ENCODE assay signal across 15 cellular contexts in the genomic region with DNA sequence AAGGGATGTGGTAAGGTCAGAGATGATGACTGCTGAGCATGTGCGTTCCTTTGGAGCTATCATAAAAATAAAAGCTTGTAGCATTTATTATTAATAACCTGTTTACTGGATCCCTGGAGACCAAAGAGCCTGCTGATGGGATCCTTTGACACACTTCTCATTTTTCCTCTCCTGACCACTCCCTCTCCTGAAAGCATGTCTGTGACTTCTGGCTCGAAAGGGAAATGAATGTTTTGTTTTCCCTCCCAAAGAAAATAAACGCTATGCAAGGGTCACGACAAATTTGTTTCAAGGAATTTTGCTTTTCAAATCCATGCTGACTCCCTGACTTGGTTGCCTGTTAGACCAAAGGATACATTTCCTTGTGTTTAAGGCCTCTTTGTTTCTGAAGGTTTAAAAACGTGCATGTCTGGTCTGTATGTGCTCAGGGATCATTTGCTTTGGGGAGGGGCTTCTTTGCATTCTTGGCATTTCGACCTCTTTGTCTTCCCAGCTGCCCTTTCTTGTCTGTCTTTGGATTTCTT.
DNase-seq lines count a peak whose midpoint lies in the region; FAIRE-seq and TF ChIP-seq lines count a peak whose summit lies in the region.
"Had no signal": no experiment of that assay in that cellular context is flagged by ENCODE, and none has a peak within 500 bp of the region (broad histone marks: within the 10 kb centered on the region; RNA-seq: fewer than 3 reads in every experiment).

No MANE protein-coding gene starts in this region.

- H3K9ac ChIP-seq in mammary epithelial cell (ENCODE audit: insufficient read depth, low read length) = no peak overlapping the region

- H2AFZ ChIP-seq in mammary epithelial cell (ENCODE audit: low read depth, low read length) = no peak overlapping the region

- no peak overlapping the region for H3K27ac ChIP-seq in mammary epithelial cell (ENCODE audit: insufficient read depth, low read depth, low read length)
- H3K27ac ChIP-seq: adrenal gland had no signal

- no peaks in the 10 kb centered on the region for H3K9me3 ChIP-seq in mammary epithelial cell (replicated peaks; ENCODE audit: insufficient read depth, low read length)
- H3K9me3 ChIP-seq: adrenal gland had no signal

- dilution Hi-C loops in mammary epithelial cell (cut with HindIII; ENCODE audit: low sequenced_read_pairs) = no loop called here

- TF ChIP-seq POLR2A in GM12891 (IDR thresholded peaks at IDR 0.05; ENCODE audit: low read depth, low read length) = no peak

- H3K4me2 ChIP-seq in mammary epithelial cell (ENCODE audit: insufficient read depth, low read depth, low read length) = no peak overlapping the region

- TF ChIP-seq CTCF in MCF 10A (IDR thresholded peaks at IDR 0.05; ENCODE audit: unreplicated experiment) (no peak), mammary epithelial cell (conservative IDR thresholded peaks at IDR 0.05 in 1 of 2, IDR thresholded peaks at IDR 0.05 in 1 of 2; ENCODE audit: extremely low read depth in 1 of 2, insufficient read depth in 1 of 2, low read depth in 1 of 2, low read length in 2 of 2) (no peak), glutamatergic neuron (IDR thresholded peaks at IDR 0.05; ENCODE audit: partially characterized antibody, unreplicated experiment) (no peak), type B pancreatic cell (conservative IDR thresholded peaks at IDR 0.05) (no peak)

- POLR2A ChIA-PET in MCF 10A (lab: Yijun Ruan, JAX) = no interaction called here

- H3K9me3 Mint-ChIP-seq in MCF 10A (ENCODE audit: unreplicated experiment) (no peaks in the 10 kb centered on the region), glutamatergic neuron (ENCODE audit: unreplicated experiment) (no peaks in the 10 kb centered on the region), type B pancreatic cell (no peaks in the 10 kb centered on the region)
- H3K9me3 Mint-ChIP-seq: CD8-positive, alpha-beta T cell had no signal

- H3K4me1 Mint-ChIP-seq in MCF 10A (ENCODE audit: insufficient read depth, unreplicated experiment) (peaks cover 10% of the 10 kb centered on the region), glutamatergic neuron (ENCODE audit: low read depth, unreplicated experiment) (peaks cover 33% of the 10 kb centered on the region), type B pancreatic cell (ENCODE audit: unreplicated experiment) (peaks cover 32% of the 10 kb centered on the region)

- intact Hi-C loops in MCF 10A (cut with micrococcal nuclease) = loop anchor here (10.0 kb wide), 1 partner anchor 189 kb away; the partner anchor contains the start of gene AGK
- intact Hi-C loops in mammary epithelial cell (cut with micrococcal nuclease) = no loop called here

- CTCF ChIA-PET in MCF 10A (lab: Yijun Ruan, JAX) (no interaction called here), mammary epithelial cell (lab: Charles Lee; ENCODE audit: low non-redundant PET) (no interaction called here)

- peaks cover 17% of the 10 kb centered on the region for H3K4me1 ChIP-seq in mammary epithelial cell (ENCODE audit: insufficient read depth, low read length)

- no peak overlapping the region for H3K4me3 Mint-ChIP-seq in MCF 10A (ENCODE audit: unreplicated experiment)
- peak overlapping the region; percentile 83 for H3K4me3 Mint-ChIP-seq in glutamatergic neuron (ENCODE audit: unreplicated experiment)
- H3K4me3 Mint-ChIP-seq in type B pancreatic cell = peak overlapping the region; percentile 7
- H3K4me3 Mint-ChIP-seq: CD8-positive, alpha-beta T cell had no signal

- WGBS in mammary epithelial cell (ENCODE audit: low coverage, missing lambda C conversion rate) = 72% methylated on average over 6 of the region's 6 CpGs

- no peak for FAIRE-seq in GM12891 (lab: Jason Lieb, UNC)

- H3K27ac Mint-ChIP-seq in MCF 10A (ENCODE audit: low read depth, unreplicated experiment) = no peak overlapping the region
- peak overlapping the region; percentile 95 for H3K27ac Mint-ChIP-seq in glutamatergic neuron (ENCODE audit: unreplicated experiment)
- peak overlapping the region; percentile 68 for H3K27ac Mint-ChIP-seq in type B pancreatic cell
- H3K27ac Mint-ChIP-seq: CD8-positive, alpha-beta T cell had no signal

- H4K20me1 ChIP-seq in mammary epithelial cell (ENCODE audit: insufficient read depth, low read length) = no peaks in the 10 kb centered on the region

- no peaks in the 10 kb centered on the region for H3K36me3 ChIP-seq in mammary epithelial cell (ENCODE audit: insufficient read depth, low read length)
- H3K36me3 ChIP-seq: adrenal gland had no signal

- no peaks in the 10 kb centered on the region for H3K79me2 ChIP-seq in mammary epithelial cell (ENCODE audit: insufficient read depth, low read length)

- BruUV-seq in MCF 10A (replicated peaks; lab: Mats Ljungman, UMichigan) (no TSS peak), mammary epithelial cell (replicated peaks; lab: Mats Ljungman, UMichigan) (no TSS peak)

- in situ Hi-C loops in mammary epithelial cell (cut with MboI; ENCODE audit: low sequenced_read_pairs in 2 of 2) = no loop called here

- H3K27me3 Mint-ChIP-seq in MCF 10A (ENCODE audit: insufficient read depth, unreplicated experiment) = no peaks in the 10 kb centered on the region
- peaks cover 6% of the 10 kb centered on the region for H3K27me3 Mint-ChIP-seq in glutamatergic neuron (ENCODE audit: unreplicated experiment)
- H3K27me3 Mint-ChIP-seq in type B pancreatic cell = peaks cover 2% of the 10 kb centered on the region

- H3K36me3 Mint-ChIP-seq in MCF 10A (ENCODE audit: insufficient read depth, unreplicated experiment) = no peaks in the 10 kb centered on the region
- no peaks in the 10 kb centered on the region for H3K36me3 Mint-ChIP-seq in glutamatergic neuron (ENCODE audit: unreplicated experiment)
- no peaks in the 10 kb centered on the region for H3K36me3 Mint-ChIP-seq in type B pancreatic cell
- H3K36me3 Mint-ChIP-seq: CD8-positive, alpha-beta T cell had no signal

- DNase-seq in MCF 10A (ENCODE audit: unreplicated experiment) (peak; percentile 20), mammary epithelial cell (no peak), glutamatergic neuron (no peak), myocyte (ENCODE audit: low read depth) (peak; percentile 81), type B pancreatic cell (ENCODE audit: extremely low spot score, unreplicated experiment) (no peak), DMS 273 (lab: John Stamatoyannopoulos, UW; ENCODE audit: unreplicated experiment) (no peak), GM12891 (ENCODE audit: insufficient read length, low spot score) (no peak)
- no peak for DNase-seq in activated CD4-positive, alpha-beta T cell treated with anti-CD3 and anti-CD28 coated beads, Interleukin-2, amount 50 U/mL, for 4 hours
- DNase-seq: 8988T; activated CD4-positive, CD25-positive, alpha-beta regulatory T cell; activated T-cell treated with anti-CD3 and anti-CD28 coated beads for 4 hours; adrenal gland; CD8-positive, alpha-beta T cell; KG1; NCI-H2029 treated with DMSO at 0.1 percent for 48 hours had no signal

- H3K27me3 ChIP-seq in mammary epithelial cell (ENCODE audit: insufficient read depth, low read length) = no peaks in the 10 kb centered on the region
- H3K27me3 ChIP-seq: adrenal gland had no signal

- H3K4me3 ChIP-seq in mammary epithelial cell (replicated peaks in 1 of 3; ENCODE audit: insufficient read depth in 1 of 3, low read depth in 2 of 3, low read length in 3 of 3) = no peak overlapping the region
- H3K4me3 ChIP-seq: adrenal gland had no signal

TF ChIP-seq in GM12891, 5 proteins besides CTCF, POLR2A, EP300 and RAD21:
- TF ChIP-seq PAX5 (IDR thresholded peaks at IDR 0.05; ENCODE audit: insufficient read depth, low read length, severe bottlenecking) = no peak
- TF ChIP-seq POLR2AphosphoS5 (IDR thresholded peaks at IDR 0.05; ENCODE audit: low read depth, low read length) = no peak
- no peak for TF ChIP-seq TAF1 (IDR thresholded peaks at IDR 0.05; ENCODE audit: low read depth, low read length)
- no peak for TF ChIP-seq SPI1 (IDR thresholded peaks at IDR 0.05; ENCODE audit: low read depth, low read length)
- no peak for TF ChIP-seq POU2F2 (IDR thresholded peaks at IDR 0.05; ENCODE audit: low read depth, low read length)

Comparison
In these comparisons a context has a peak if more than half of its experiments do, and no peak if none do; other contexts are left out.
1. DNase-seq: peak in MCF 10A (single experiment) and myocyte (single experiment); none in mammary epithelial cell (single experiment), glutamatergic neuron (single experiment), type B pancreatic cell (single experiment), DMS 273 (single experiment), activated CD4-positive, alpha-beta T cell treated with anti-CD3 and anti-CD28 coated beads, Interleukin-2, amount 50 U/mL, for 4 hours (0 of 2) and GM12891 (single experiment).